13 cellular contexts compared by ENCODE assay signal in the genomic region with DNA sequence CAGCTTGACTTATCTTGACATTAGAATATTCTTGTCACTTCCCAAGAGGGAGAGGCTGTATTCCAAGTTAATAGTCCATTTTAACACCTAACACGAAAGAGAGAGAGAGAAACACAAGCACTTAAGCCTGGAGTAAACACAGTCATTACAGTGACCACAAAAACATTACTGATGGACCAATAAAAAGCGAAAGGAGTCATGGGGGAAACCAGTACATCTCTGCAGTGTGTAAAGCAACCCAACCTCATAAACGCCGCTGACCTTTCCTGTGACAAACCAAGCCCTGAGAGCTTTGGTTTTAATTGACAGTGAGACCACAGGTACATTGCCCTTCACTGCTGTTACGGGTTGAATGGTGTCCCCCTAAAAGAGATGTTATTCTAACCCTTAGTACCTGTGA.
"Had no signal": no experiment of that assay in that cellular context is flagged by ENCODE, and none has a peak within 500 bp of the region (broad histone marks: within the 10 kb centered on the region; RNA-seq: fewer than 3 reads in every experiment).

No MANE protein-coding gene starts in this region.

- H3K36me3 Mint-ChIP-seq: naive thymus-derived CD4-positive, alpha-beta T cell had no signal

- ATAC-seq: right cardiac atrium had no signal

- DNase-seq: colonic mucosa; erythroblast; foreskin melanocyte; head of caudate nucleus; hippocampal formation; naive thymus-derived CD4-positive, alpha-beta T cell; posterior cingulate gyrus; right cardiac atrium; stimulated activated CD4-positive, alpha-beta T cell treated with anti-CD3 and anti-CD28 coated beads, Interleukin-12 subunit alpha, Interleukin-12 subunit beta, amount 100 ng/mL, for 4 hours; stimulated activated naive CD4-positive, alpha-beta T cell treated with Interleukin-2 at 50 U/mL for 16 hours; tibial artery; upper lobe of left lung; uterus had no signal

- H3K9me3 Mint-ChIP-seq: naive thymus-derived CD4-positive, alpha-beta T cell had no signal

- H3K27me3 Mint-ChIP-seq: naive thymus-derived CD4-positive, alpha-beta T cell had no signal
